Comparison of ENCODE assay signal across 1 cellular context in the genomic region with DNA sequence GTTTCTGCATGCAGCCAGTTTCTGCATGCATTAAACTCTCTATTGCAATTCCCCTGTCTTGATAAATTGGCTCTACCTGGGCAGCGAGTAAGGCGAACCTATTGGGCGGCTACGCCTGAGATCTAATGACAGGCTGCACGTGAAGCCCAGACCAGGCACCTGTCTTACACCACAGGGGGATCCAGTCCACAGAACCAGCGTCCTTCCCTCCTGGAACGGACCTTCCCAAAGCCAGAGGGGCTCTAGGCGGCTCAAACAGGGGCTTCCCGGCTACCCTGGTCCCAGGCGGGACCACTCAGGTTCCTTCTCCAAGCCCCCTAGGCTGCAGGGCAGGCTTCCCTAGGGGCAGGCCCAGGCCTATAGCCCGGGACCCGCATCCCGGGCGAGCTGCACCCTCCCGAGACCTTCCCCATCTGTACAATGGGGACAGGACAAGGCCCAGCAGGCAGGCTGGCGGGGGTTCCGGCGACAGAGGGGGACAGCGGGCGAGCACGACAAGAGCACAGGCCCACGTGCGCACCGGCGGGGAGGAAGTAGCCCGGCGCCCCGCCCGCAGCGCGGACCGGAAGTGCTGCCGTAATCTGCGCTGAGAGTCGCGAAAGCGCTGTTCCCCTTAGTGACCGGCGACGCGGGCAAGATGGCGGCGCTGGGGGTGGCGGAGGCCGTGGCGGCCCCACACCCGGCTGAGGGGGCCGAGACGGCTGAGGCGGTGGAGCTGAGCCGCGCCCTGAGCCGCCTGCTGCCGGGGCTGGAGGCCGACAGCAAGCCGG.
TF ChIP-seq lines count a peak whose summit lies in the region.

DNAAF5 (plus strand) TSS at position 616 of the 770 bp plus-strand sequence; CDS start at position 638, 22 bp downstream.

TF ChIP-seq in HepG2, 621 proteins besides CTCF, POLR2A, EP300 and RAD21 (continued from another document and continues in another):
- TF ChIP-seq PHF8 (CRISPR knock-in tag; IDR thresholded peaks at IDR 0.05) (peak; percentile 90), ZBTB7A (CRISPR knock-in tag; IDR thresholded peaks at IDR 0.05) (no peak), SRSF4 (IDR thresholded peaks at IDR 0.05; ENCODE audit: low read depth, low read length, poor library complexity, severe bottlenecking) (no peak), DMAP1 (CRISPR knock-in tag; IDR thresholded peaks at IDR 0.05) (peak; percentile 99), ZBTB21 (CRISPR knock-in tag; IDR thresholded peaks at IDR 0.05) (peak; percentile 33; the same call in 1 of the 2 replicates), SP4 (CRISPR knock-in tag; IDR thresholded peaks at IDR 0.05) (peak; percentile 62), MAFF (IDR thresholded peaks at IDR 0.05; ENCODE audit: low read depth, low read length) (no peak), SAP130 (CRISPR knock-in tag; IDR thresholded peaks at IDR 0.05; ENCODE audit: low read depth) (peak; percentile 99), ZNF430 (CRISPR knock-in tag; IDR thresholded peaks at IDR 0.05) (peak; percentile 90), TCF12 (IDR thresholded peaks at IDR 0.05) (no peak), TCF12 (CRISPR knock-in tag; IDR thresholded peaks at IDR 0.05) (no peak; the same call in 1 of the 2 replicates), CENPBD1 (CRISPR knock-in tag; IDR thresholded peaks at IDR 0.05; ENCODE audit: borderline replicate concordance, low read depth) (no peak), NFE2L1 (CRISPR knock-in tag; IDR thresholded peaks at IDR 0.05; ENCODE audit: borderline replicate concordance) (no peak), ZHX1 (CRISPR knock-in tag; IDR thresholded peaks at IDR 0.05; ENCODE audit: low read depth) (peak; percentile 66; the same call in 1 of the 2 replicates), SNRNP70 (IDR thresholded peaks at IDR 0.05; ENCODE audit: low read depth, low read length) (no peak), ZNF660 (CRISPR knock-in tag; IDR thresholded peaks at IDR 0.05; ENCODE audit: borderline replicate concordance, low read depth) (no peak), ZNF180 (CRISPR knock-in tag; IDR thresholded peaks at IDR 0.05; ENCODE audit: borderline replicate concordance, low read depth) (no peak), ZMYM2 (CRISPR knock-in tag; IDR thresholded peaks at IDR 0.05) (no peak), CC2D1A (CRISPR knock-in tag; IDR thresholded peaks at IDR 0.05) (no peak), ZNF331 (CRISPR knock-in tag; IDR thresholded peaks at IDR 0.05) (peak; percentile 87), CBFB (CRISPR knock-in tag; IDR thresholded peaks at IDR 0.05) (peak; percentile 74; the same call in 1 of the 2 replicates), HDAC2 (CRISPR knock-in tag; IDR thresholded peaks at IDR 0.05) (peak; percentile 69), HNF4G (IDR thresholded peaks at IDR 0.05; ENCODE audit: borderline replicate concordance, low read depth, low read length) (no peak), HNF4G (CRISPR knock-in tag; IDR thresholded peaks at IDR 0.05; ENCODE audit: borderline replicate concordance, low read depth) (no peak; the same call in 1 of the 2 replicates), ZFP41 (CRISPR knock-in tag; IDR thresholded peaks at IDR 0.05; ENCODE audit: borderline replicate concordance) (peak; percentile 90; the same call in 1 of the 2 replicates), FOXM1 (CRISPR knock-in tag; IDR thresholded peaks at IDR 0.05) (no peak), FOXA1 (IDR thresholded peaks at IDR 0.05) (no peak), FOXA1 (CRISPR knock-in tag; IDR thresholded peaks at IDR 0.05) (0 out of 2 replicates have a peak, but pooled peaks have one; percentile 10), ATF7-NPFF (CRISPR knock-in tag; IDR thresholded peaks at IDR 0.05; ENCODE audit: low read depth) (peak; percentile 90), ZNF484 (CRISPR knock-in tag; IDR thresholded peaks at IDR 0.05; ENCODE audit: borderline replicate concordance, low read depth) (no peak), ZNF318 (CRISPR knock-in tag; IDR thresholded peaks at IDR 0.05) (no peak), PAF1 (CRISPR knock-in tag; IDR thresholded peaks at IDR 0.05) (no peak), ZMAT3 (CRISPR knock-in tag; conservative IDR thresholded peaks at IDR 0.05) (peak; percentile 61; the same call in 1 of the 2 replicates), HMG20B (CRISPR knock-in tag; conservative IDR thresholded peaks at IDR 0.05) (no peak), ATRX (CRISPR knock-in tag; IDR thresholded peaks at IDR 0.05; ENCODE audit: borderline replicate concordance) (no peak), HMG20A (CRISPR knock-in tag; IDR thresholded peaks at IDR 0.05; ENCODE audit: borderline replicate concordance) (no peak), ZNF362 (CRISPR knock-in tag; IDR thresholded peaks at IDR 0.05; ENCODE audit: borderline replicate concordance) (no peak), ZNF451 (CRISPR knock-in tag; IDR thresholded peaks at IDR 0.05) (peak; percentile 45; the same call in 1 of the 2 replicates), ZFP62 (CRISPR knock-in tag; IDR thresholded peaks at IDR 0.05) (no peak), CERS6 (CRISPR knock-in tag; IDR thresholded peaks at IDR 0.05) (no peak), FOXA3 (CRISPR knock-in tag; IDR thresholded peaks at IDR 0.05) (peak; percentile 50), KLF6 (CRISPR knock-in tag; IDR thresholded peaks at IDR 0.05) (peak; percentile 80; the same call in 1 of the 2 replicates), HNRNPL (IDR thresholded peaks at IDR 0.05; ENCODE audit: low read depth, low read length) (no peak), SIN3A (IDR thresholded peaks at IDR 0.05; ENCODE audit: borderline replicate concordance, low read depth, low read length) (peak; percentile 95), ELF4 (CRISPR knock-in tag; IDR thresholded peaks at IDR 0.05; ENCODE audit: borderline replicate concordance) (no peak), ZNF276 (CRISPR knock-in tag; IDR thresholded peaks at IDR 0.05; ENCODE audit: low read depth) (no peak), U2AF1 (optimal IDR thresholded peaks at IDR 0.05; ENCODE audit: low read depth, low read length) (no peak), SKI (IDR thresholded peaks at IDR 0.05; ENCODE audit: partially characterized antibody) (peak; percentile 32), IRF2 (CRISPR knock-in tag; IDR thresholded peaks at IDR 0.05) (peak; percentile 85)
- TF ChIP-seq, protein P1, sequence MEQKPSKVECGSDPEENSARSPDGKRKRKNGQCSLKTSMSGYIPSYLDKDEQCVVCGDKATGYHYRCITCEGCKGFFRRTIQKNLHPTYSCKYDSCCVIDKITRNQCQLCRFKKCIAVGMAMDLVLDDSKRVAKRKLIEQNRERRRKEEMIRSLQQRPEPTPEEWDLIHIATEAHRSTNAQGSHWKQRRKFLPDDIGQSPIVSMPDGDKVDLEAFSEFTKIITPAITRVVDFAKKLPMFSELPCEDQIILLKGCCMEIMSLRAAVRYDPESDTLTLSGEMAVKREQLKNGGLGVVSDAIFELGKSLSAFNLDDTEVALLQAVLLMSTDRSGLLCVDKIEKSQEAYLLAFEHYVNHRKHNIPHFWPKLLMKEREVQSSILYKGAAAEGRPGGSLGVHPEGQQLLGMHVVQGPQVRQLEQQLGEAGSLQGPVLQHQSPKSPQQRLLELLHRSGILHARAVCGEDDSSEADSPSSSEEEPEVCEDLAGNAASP (CRISPR knock-in tag; IDR thresholded peaks at IDR 0.05; ENCODE audit: borderline replicate concordance), result peak; percentile 69
